Comparison of ENCODE assay signal across 16 cellular contexts in the genomic region with DNA sequence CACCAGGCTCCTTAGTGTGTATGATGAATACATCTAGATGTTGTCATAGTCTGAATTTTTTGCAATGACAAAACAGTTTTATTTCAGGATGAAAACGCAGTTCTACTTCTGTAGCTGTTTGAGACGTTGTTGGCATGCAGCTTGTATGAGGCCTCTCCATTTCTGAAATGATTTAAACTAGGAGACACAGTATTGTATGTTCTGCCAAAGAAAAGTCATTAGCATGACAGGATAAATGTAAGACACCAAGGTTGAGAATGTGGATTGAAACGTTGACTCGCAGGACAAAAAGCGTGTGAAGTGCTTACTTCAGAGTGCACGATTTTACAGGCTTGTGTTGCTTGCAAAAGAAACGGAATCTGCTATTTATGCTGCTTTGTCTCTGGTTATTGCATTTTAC. TPM values are rescaled to one million over a fixed set of nuclear protein-coding genes. Genes with fewer than 3 reads are reported as not detected.
A peak's percentile ranks its signal among the peaks of the same experiment; 100 is the strongest.
DNase-seq lines count a peak whose midpoint lies in the region; ATAC-seq, FAIRE-seq and TF ChIP-seq lines count a peak whose summit lies in the region.
"Had no signal": no experiment of that assay in that cellular context is flagged by ENCODE, and none has a peak within 500 bp of the region (broad histone marks: within the 10 kb centered on the region; RNA-seq: fewer than 3 reads in every experiment).

No MANE protein-coding gene starts in this region.

- DNase-seq in RCC 7860 (ENCODE audit: low spot score) (no peak), PC-3 (no peak), DMS53 treated with DMSO at 0.1 percent for 48 hours (lab: John Stamatoyannopoulos, UW; ENCODE audit: unreplicated experiment) (no peak), natural killer cell (no peak)
- DNase-seq: AML-193; CD4-positive, CD25-positive, alpha-beta regulatory T cell; DMS53; GM23248; IMR-90 had no signal

- WGBS in gastroesophageal sphincter (ENCODE audit: low coverage in 1 of 2), 2 donors: 34 to 51% methylated on average over 7 of the region's 7 CpGs

- no peak overlapping the region for H3K27ac Mint-ChIP-seq in natural killer cell
- H3K27ac Mint-ChIP-seq: CD4-positive, CD25-positive, alpha-beta regulatory T cell had no signal

- H4K20me1 ChIP-seq in neural cell (ENCODE audit: insufficient read depth) (no peaks in the 10 kb centered on the region), PC-3 (ENCODE audit: low read length) (0 out of 2 replicates have a peak, but pooled peaks cover 8% of the 10 kb centered on the region)

- peaks cover 3% of the 10 kb centered on the region for H3F3A ChIP-seq in neural cell (ENCODE audit: insufficient read depth, low read length, poor library complexity, severe bottlenecking)
- no peaks in the 10 kb centered on the region for H3F3A ChIP-seq in PC-3 (ENCODE audit: low read length, unreplicated experiment)

- no TSS peak for BruUV-seq in PC-3 (replicated peaks; lab: Mats Ljungman, UMichigan)

- no peaks in the 10 kb centered on the region for H3K36me3 ChIP-seq in gastroesophageal sphincter
- no peaks in the 10 kb centered on the region for H3K36me3 ChIP-seq in neural cell (ENCODE audit: insufficient read depth, low read length)
- no peaks in the 10 kb centered on the region for H3K36me3 ChIP-seq in PC-3 (ENCODE audit: low read depth, low read length)

- no peak overlapping the region for H3K4me3 ChIP-seq in gastroesophageal sphincter
- no peak overlapping the region for H3K4me3 ChIP-seq in neural cell (ENCODE audit: low read length)
- no peak overlapping the region for H3K4me3 ChIP-seq in PC-3 (ENCODE audit: low read length)
- H3K4me3 ChIP-seq: BLaER1, GM23248 had no signal

- TF ChIP-seq POLR2A in gastroesophageal sphincter (IDR thresholded peaks at IDR 0.05): no peak

- H3K4me3 Mint-ChIP-seq in natural killer cell: no peak overlapping the region
- H3K4me3 Mint-ChIP-seq: CD4-positive, CD25-positive, alpha-beta regulatory T cell had no signal

- peak overlapping the region; percentile 8 for H3K4me2 ChIP-seq in neural cell (ENCODE audit: low read length)
- no peak overlapping the region for H3K4me2 ChIP-seq in PC-3 (ENCODE audit: low read length)
- H3K4me2 ChIP-seq: BLaER1 had no signal

- CTCF ChIA-PET in PC-3 (lab: Charles Lee): no interaction called here

- intact Hi-C loops in PC-3 (cut with micrococcal nuclease): no loop called here
- intact Hi-C loops in natural killer cell (cut with micrococcal nuclease): no loop called here

- H3K36me3 Mint-ChIP-seq in natural killer cell: no peaks in the 10 kb centered on the region
- H3K36me3 Mint-ChIP-seq: CD4-positive, CD25-positive, alpha-beta regulatory T cell had no signal

- TF ChIP-seq EP300 in gastroesophageal sphincter (IDR thresholded peaks at IDR 0.05): no peak
- TF ChIP-seq EP300 in neural cell (conservative IDR thresholded peaks at IDR 0.05; ENCODE audit: poor library complexity, severe bottlenecking): peak; percentile 86

- H3K9me2 ChIP-seq in neural cell (ENCODE audit: insufficient read depth, low read length) (no peaks in the 10 kb centered on the region), PC-3 (replicated peaks; ENCODE audit: low read length) (no peaks in the 10 kb centered on the region)

- H3K9ac ChIP-seq in neural cell (ENCODE audit: low read length): no peak overlapping the region
- no peak overlapping the region for H3K9ac ChIP-seq in PC-3 (ENCODE audit: low read length)
- H3K9ac ChIP-seq: BLaER1, GM23248 had no signal

- H3K9me3 Mint-ChIP-seq in natural killer cell: no peaks in the 10 kb centered on the region

- TF ChIP-seq RAD21 in neural cell (conservative IDR thresholded peaks at IDR 0.05): no peak

- H3K27me3 Mint-ChIP-seq in natural killer cell (ENCODE audit: low read depth in 2 of 2): no peaks in the 10 kb centered on the region
- H3K27me3 Mint-ChIP-seq: CD4-positive, CD25-positive, alpha-beta regulatory T cell had no signal

- H3K27ac ChIP-seq in angular gyrus (ENCODE audit: low read depth, low read length) (peak overlapping the region; percentile 29), gastroesophageal sphincter (peak overlapping the region; percentile 44 to 68 (median 60)), neural cell (ENCODE audit: low read length) (peak overlapping the region; percentile 13), PC-3 (ENCODE audit: low read length) (no peak overlapping the region)
- H3K27ac ChIP-seq: BLaER1, GM23248 had no signal

- no peaks in the 10 kb centered on the region for H3K79me2 ChIP-seq in neural cell (replicated peaks; ENCODE audit: insufficient read depth, low read length)
- peaks cover 73% of the 10 kb centered on the region for H3K79me2 ChIP-seq in PC-3 (ENCODE audit: low read length)

- FAIRE-seq in RCC 7860 (lab: Jason Lieb, UNC): no peak
- FAIRE-seq: H54 had no signal

- POLR2A ChIA-PET in PC-3 (lab: Charles Lee; ENCODE audit: unreplicated experiment): no interaction called here

- H3K4me1 Mint-ChIP-seq in natural killer cell: peaks cover 0 to 5% of the 10 kb centered on the region in 2 donors
- H3K4me1 Mint-ChIP-seq: CD4-positive, CD25-positive, alpha-beta regulatory T cell had no signal

- ATAC-seq in gastroesophageal sphincter: no peak
- no peak for ATAC-seq in PC-3
- ATAC-seq in natural killer cell: no peak
- ATAC-seq: HCT116 had no signal

- H3K9me3 ChIP-seq in gastroesophageal sphincter: no peaks in the 10 kb centered on the region
- no peaks in the 10 kb centered on the region for H3K9me3 ChIP-seq in neural cell (ENCODE audit: low read length)
- no peaks in the 10 kb centered on the region for H3K9me3 ChIP-seq in PC-3 (ENCODE audit: low read length)

- no peak for TF ChIP-seq CTCF in gastroesophageal sphincter (IDR thresholded peaks at IDR 0.05)
- no peak for TF ChIP-seq CTCF in neural cell (IDR thresholded peaks at IDR 0.05; ENCODE audit: poor library complexity, severe bottlenecking)
- no peak for TF ChIP-seq CTCF in PC-3 (conservative IDR thresholded peaks at IDR 0.05; ENCODE audit: low read depth, low read length)
- no peak for TF ChIP-seq CTCF in natural killer cell (IDR thresholded peaks at IDR 0.05)

- H2AFZ ChIP-seq in neural cell (ENCODE audit: low read depth, low read length) (no peak overlapping the region), PC-3 (ENCODE audit: low read length) (no peak overlapping the region)
- H2AFZ ChIP-seq: GM23248 had no signal

- H3K27me3 ChIP-seq in gastroesophageal sphincter (no peaks in the 10 kb centered on the region), neural cell (ENCODE audit: insufficient read depth, low read depth, low read length) (no peaks in the 10 kb centered on the region), PC-3 (ENCODE audit: low read length) (no peaks in the 10 kb centered on the region)
- H3K27me3 ChIP-seq: BLaER1 had no signal

- H3K4me1 ChIP-seq in gastroesophageal sphincter (peaks cover 0 to 67% (median 11%) of the 10 kb centered on the region in 3 donors), PC-3 (ENCODE audit: insufficient read depth, low read length) (no peaks in the 10 kb centered on the region)
- H3K4me1 ChIP-seq: BLaER1 had no signal

TF ChIP-seq in neural cell, 6 proteins besides CTCF, POLR2A, EP300 and RAD21:
- TF ChIP-seq TAF1 (IDR thresholded peaks at IDR 0.05; ENCODE audit: low read depth) (no peak), POLR2AphosphoS5 (IDR thresholded peaks at IDR 0.05) (peak; percentile 76)

RNA-seq across cellular contexts. Expression of a gene that starts 35.3 kb away (rescaled TPM):
- 1 to 10 TPM; 1.4 to 5.4 (median 3.5) TPM for total RNA-seq in gastroesophageal sphincter
- polyA plus RNA-seq in neural cell: 18.3 and 19.1 TPM in 2 replicates
- 16.3 and 18.6 TPM in 2 replicates for polyA minus RNA-seq in neural cell
- 10.3 and 14.2 TPM in 2 replicates for total RNA-seq in PC-3 (2014; rRNA removed)
- 1 to 10 TPM; 2.4 to 4.4 (median 4.3) TPM for total RNA-seq in natural killer cell

RNA-seq across cellular contexts. Expression of a gene that starts 48.8 kb away (rescaled TPM):
- total RNA-seq in gastroesophageal sphincter: under 1 TPM in 2 of 4 donors, not detected in 2; 0.35 to 0.54 TPM
- polyA plus RNA-seq in neural cell: 0.04 and 0.06 TPM in 2 replicates
- not detected in 2 replicates for polyA minus RNA-seq in neural cell
- total RNA-seq in PC-3 (2014; rRNA removed): 3.1 and 4.0 TPM in 2 replicates
- total RNA-seq in natural killer cell: under 1 TPM in 2 of 3 donors, not detected in 1; 0.07 to 0.82 TPM
- total RNA-seq: A673 had no signal
